In the genomic region with DNA sequence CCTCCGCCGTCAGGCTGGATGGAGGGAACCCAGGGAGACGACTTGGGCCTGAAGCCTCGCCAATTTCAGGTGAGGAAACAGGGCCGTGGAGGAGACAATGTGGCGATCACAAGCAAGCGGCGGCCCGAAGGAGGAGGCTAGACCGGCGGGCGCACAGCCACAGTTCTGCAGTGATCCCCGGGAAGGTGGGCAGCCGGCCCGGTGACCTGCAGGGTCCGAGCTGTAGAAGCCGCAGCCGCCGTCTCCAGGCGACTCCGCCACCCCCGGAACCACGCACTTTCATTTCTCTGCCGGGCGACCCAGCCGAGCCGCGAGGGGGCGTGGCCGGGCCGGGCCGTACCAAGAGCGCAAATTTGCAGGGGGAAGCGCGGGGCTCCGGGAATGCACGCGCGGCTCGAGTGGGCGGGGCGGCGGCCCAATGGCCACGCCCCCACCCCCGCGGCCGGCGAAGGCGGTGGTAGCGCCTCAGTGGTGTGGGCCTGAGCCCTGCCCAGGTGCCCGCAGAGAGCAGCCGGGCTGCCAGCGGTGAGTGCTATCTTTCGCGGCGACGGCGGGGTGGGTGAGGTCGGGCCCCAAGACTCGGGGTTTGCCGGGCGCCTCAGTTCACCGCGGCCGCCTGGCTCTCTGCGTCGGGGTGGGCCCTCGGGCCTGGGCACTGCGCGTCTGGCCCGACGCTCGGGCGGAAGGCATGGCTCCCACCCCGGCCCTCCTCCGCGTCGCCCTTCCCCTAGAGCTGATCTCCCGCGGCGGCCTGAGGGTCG, we compare ENCODE assay signal across 1 cellular context.
TF ChIP-seq lines count a peak whose summit lies in the region.

POR (plus strand) TSS at position 501 of the 761 bp plus-strand sequence. CDS start 38,847 bp downstream, outside the sequence.

TF ChIP-seq in K562, 482 proteins besides CTCF, POLR2A, EP300 and RAD21 (continued from another document and continues in another):
- TF ChIP-seq GTF3C2 (IDR thresholded peaks at IDR 0.05; ENCODE audit: borderline replicate concordance, extremely low read depth, insufficient read length) = no peak
- peak; percentile 24; the same call in 1 of the 2 replicates for TF ChIP-seq ZFP30 (CRISPR knock-in tag; IDR thresholded peaks at IDR 0.05; ENCODE audit: borderline replicate concordance)
- TF ChIP-seq U2AF1 (optimal IDR thresholded peaks at IDR 0.05; ENCODE audit: low read depth, low read length) = peak; percentile 91
- TF ChIP-seq, protein P1, sequence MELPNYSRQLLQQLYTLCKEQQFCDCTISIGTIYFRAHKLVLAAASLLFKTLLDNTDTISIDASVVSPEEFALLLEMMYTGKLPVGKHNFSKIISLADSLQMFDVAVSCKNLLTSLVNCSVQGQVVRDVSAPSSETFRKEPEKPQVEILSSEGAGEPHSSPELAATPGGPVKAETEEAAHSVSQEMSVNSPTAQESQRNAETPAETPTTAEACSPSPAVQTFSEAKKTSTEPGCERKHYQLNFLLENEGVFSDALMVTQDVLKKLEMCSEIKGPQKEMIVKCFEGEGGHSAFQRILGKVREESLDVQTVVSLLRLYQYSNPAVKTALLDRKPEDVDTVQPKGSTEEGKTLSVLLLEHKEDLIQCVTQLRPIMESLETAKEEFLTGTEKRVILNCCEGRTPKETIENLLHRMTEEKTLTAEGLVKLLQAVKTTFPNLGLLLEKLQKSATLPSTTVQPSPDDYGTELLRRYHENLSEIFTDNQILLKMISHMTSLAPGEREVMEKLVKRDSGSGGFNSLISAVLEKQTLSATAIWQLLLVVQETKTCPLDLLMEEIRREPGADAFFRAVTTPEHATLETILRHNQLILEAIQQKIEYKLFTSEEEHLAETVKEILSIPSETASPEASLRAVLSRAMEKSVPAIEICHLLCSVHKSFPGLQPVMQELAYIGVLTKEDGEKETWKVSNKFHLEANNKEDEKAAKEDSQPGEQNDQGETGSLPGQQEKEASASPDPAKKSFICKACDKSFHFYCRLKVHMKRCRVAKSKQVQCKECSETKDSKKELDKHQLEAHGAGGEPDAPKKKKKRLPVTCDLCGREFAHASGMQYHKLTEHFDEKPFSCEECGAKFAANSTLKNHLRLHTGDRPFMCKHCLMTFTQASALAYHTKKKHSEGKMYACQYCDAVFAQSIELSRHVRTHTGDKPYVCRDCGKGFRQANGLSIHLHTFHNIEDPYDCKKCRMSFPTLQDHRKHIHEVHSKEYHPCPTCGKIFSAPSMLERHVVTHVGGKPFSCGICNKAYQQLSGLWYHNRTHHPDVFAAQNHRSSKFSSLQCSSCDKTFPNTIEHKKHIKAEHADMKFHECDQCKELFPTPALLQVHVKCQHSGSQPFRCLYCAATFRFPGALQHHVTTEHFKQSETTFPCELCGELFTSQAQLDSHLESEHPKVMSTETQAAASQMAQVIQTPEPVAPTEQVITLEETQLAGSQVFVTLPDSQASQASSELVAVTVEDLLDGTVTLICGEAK (IDR thresholded peaks at IDR 0.05) = peak; percentile 39; the same call in 1 of the 2 replicates
- TF ChIP-seq, protein P1 (CRISPR knock-in tag; IDR thresholded peaks at IDR 0.05) = no peak
- TF ChIP-seq TAF1 (IDR thresholded peaks at IDR 0.05; ENCODE audit: control insufficient read depth, extremely low read depth, insufficient read depth, low read length, severe bottlenecking) = peak; percentile 84
- TF ChIP-seq NCOA6 (IDR thresholded peaks at IDR 0.05) = no peak
- no peak for TF ChIP-seq PPARD (CRISPR knock-in tag; IDR thresholded peaks at IDR 0.05)
- TF ChIP-seq ZNF668 (CRISPR knock-in tag; IDR thresholded peaks at IDR 0.05) = no peak
- no peak for TF ChIP-seq HDAC3 (IDR thresholded peaks at IDR 0.05; ENCODE audit: borderline replicate concordance, partially characterized antibody)
- TF ChIP-seq BRCA1 (IDR thresholded peaks at IDR 0.05) = no peak
- TF ChIP-seq BRCA1 (CRISPR knock-in tag; IDR thresholded peaks at IDR 0.05) = no peak
- TF ChIP-seq, protein P2, sequence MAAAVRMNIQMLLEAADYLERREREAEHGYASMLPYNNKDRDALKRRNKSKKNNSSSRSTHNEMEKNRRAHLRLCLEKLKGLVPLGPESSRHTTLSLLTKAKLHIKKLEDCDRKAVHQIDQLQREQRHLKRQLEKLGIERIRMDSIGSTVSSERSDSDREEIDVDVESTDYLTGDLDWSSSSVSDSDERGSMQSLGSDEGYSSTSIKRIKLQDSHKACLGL (CRISPR knock-in tag; IDR thresholded peaks at IDR 0.05; ENCODE audit: borderline replicate concordance, poor library complexity, severe bottlenecking) = no peak
- TF ChIP-seq, protein P3, sequence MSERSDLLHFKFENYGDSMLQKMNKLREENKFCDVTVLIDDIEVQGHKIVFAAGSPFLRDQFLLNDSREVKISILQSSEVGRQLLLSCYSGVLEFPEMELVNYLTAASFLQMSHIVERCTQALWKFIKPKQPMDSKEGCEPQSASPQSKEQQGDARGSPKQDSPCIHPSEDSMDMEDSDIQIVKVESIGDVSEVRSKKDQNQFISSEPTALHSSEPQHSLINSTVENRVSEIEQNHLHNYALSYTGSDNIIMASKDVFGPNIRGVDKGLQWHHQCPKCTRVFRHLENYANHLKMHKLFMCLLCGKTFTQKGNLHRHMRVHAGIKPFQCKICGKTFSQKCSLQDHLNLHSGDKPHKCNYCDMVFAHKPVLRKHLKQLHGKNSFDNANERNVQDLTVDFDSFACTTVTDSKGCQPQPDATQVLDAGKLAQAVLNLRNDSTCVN (CRISPR knock-in tag; IDR thresholded peaks at IDR 0.05) = peak; percentile 80
- no peak for TF ChIP-seq TAL1 (IDR thresholded peaks at IDR 0.05)
- no peak for TF ChIP-seq MTF1 (CRISPR knock-in tag; IDR thresholded peaks at IDR 0.05; ENCODE audit: borderline replicate concordance)
- no peak for TF ChIP-seq MECOM (CRISPR knock-in tag; IDR thresholded peaks at IDR 0.05)
- no peak for TF ChIP-seq ZNF277 (CRISPR knock-in tag; IDR thresholded peaks at IDR 0.05; ENCODE audit: borderline replicate concordance)
- no peak for TF ChIP-seq BDP1 (IDR thresholded peaks at IDR 0.05; ENCODE audit: insufficient read depth, insufficient read length)
- TF ChIP-seq GABPA (tag; conservative IDR thresholded peaks at IDR 0.05; ENCODE audit: low read depth) = peak; percentile 58
- peak; percentile 97 for TF ChIP-seq HMGN3 (IDR thresholded peaks at IDR 0.05; ENCODE audit: borderline replicate concordance, extremely low read depth, insufficient read length, low read depth, low read length)
- TF ChIP-seq ZNF561 (CRISPR knock-in tag; conservative IDR thresholded peaks at IDR 0.05) = no peak
- TF ChIP-seq MED1 (CRISPR knock-in tag; IDR thresholded peaks at IDR 0.05; ENCODE audit: borderline replicate concordance) = no peak
- no peak for TF ChIP-seq ZNF311 (CRISPR knock-in tag; IDR thresholded peaks at IDR 0.05)
- TF ChIP-seq SRSF1 (IDR thresholded peaks at IDR 0.05; ENCODE audit: low read depth, low read length) = peak; percentile 37; the same call in 1 of the 2 replicates
- TF ChIP-seq WHSC1 (IDR thresholded peaks at IDR 0.05; ENCODE audit: low read length) = no peak
- TF ChIP-seq CREB5 (CRISPR knock-in tag; IDR thresholded peaks at IDR 0.05) = no peak
- TF ChIP-seq ZNF146 (CRISPR knock-in tag; IDR thresholded peaks at IDR 0.05; ENCODE audit: unreplicated experiment) = no peak
- TF ChIP-seq, protein P4, sequence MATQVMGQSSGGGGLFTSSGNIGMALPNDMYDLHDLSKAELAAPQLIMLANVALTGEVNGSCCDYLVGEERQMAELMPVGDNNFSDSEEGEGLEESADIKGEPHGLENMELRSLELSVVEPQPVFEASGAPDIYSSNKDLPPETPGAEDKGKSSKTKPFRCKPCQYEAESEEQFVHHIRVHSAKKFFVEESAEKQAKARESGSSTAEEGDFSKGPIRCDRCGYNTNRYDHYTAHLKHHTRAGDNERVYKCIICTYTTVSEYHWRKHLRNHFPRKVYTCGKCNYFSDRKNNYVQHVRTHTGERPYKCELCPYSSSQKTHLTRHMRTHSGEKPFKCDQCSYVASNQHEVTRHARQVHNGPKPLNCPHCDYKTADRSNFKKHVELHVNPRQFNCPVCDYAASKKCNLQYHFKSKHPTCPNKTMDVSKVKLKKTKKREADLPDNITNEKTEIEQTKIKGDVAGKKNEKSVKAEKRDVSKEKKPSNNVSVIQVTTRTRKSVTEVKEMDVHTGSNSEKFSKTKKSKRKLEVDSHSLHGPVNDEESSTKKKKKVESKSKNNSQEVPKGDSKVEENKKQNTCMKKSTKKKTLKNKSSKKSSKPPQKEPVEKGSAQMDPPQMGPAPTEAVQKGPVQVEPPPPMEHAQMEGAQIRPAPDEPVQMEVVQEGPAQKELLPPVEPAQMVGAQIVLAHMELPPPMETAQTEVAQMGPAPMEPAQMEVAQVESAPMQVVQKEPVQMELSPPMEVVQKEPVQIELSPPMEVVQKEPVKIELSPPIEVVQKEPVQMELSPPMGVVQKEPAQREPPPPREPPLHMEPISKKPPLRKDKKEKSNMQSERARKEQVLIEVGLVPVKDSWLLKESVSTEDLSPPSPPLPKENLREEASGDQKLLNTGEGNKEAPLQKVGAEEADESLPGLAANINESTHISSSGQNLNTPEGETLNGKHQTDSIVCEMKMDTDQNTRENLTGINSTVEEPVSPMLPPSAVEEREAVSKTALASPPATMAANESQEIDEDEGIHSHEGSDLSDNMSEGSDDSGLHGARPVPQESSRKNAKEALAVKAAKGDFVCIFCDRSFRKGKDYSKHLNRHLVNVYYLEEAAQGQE (CRISPR knock-in tag; IDR thresholded peaks at IDR 0.05; ENCODE audit: low read depth) = peak; percentile 79
- TF ChIP-seq CREBBP (IDR thresholded peaks at IDR 0.05; ENCODE audit: low read depth, low read length) = no peak
- TF ChIP-seq, protein P5, sequence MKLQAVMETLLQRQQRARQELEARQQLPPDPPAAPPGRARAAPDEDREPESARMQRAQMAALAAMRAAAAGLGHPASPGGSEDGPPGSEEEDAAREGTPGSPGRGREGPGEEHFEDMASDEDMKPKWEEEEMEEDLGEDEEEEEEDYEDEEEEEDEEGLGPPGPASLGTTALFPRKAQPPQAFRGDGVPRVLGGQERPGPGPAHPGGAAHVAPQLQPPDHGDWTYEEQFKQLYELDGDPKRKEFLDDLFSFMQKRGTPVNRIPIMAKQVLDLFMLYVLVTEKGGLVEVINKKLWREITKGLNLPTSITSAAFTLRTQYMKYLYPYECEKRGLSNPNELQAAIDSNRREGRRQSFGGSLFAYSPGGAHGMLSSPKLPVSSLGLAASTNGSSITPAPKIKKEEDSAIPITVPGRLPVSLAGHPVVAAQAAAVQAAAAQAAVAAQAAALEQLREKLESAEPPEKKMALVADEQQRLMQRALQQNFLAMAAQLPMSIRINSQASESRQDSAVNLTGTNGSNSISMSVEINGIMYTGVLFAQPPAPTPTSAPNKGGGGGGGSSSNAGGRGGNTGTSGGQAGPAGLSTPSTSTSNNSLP (IDR thresholded peaks at IDR 0.05; ENCODE audit: borderline replicate concordance, low read depth, low read length) = peak; percentile 83; the same call in 1 of the 2 replicates
